10 cellular contexts compared by ENCODE assay signal in the genomic region with DNA sequence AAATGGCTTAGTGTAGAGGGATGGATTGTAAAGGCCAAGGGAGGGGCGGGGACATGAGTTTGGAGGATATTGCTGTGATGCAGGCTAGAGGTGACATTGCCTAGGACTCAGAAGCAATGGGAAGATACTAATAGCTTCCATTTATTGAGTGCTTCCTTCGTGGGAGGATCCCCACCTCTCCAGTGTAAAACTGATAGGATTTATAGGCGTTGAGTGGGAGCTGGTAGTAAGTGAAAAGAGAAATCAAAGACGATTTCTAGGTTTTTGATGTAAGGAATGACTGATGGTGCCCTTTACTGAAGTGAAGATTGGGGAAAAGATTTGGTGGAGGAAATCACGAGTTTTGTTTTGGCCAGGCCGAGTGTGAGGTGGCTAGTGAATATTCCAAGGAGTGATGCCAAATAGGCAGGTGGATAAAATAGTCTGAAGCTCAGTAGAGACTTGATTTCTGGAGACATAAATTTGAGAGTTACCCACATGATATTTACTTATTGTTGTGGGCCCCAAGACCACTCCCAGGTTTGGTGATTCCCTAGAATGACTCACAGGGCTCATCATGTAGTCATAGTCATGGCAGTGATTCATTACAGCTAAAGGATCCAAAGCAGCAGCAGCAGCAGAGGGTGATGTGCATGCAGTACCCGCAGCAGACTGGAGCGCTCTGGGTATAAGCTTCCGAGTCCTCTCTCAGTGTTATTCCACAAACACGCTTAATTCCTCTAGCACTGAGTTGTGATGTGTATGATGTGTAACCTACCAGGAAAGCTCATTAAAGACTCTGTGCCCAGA. TPM values are rescaled to one million over a fixed set of nuclear protein-coding genes. Genes with fewer than 3 reads are reported as not detected.
DNase-seq lines count a peak whose midpoint lies in the region; ATAC-seq lines count a peak whose summit lies in the region.
"Had no signal": no experiment of that assay in that cellular context is flagged by ENCODE, and none has a peak within 500 bp of the region (broad histone marks: within the 10 kb centered on the region; RNA-seq: fewer than 3 reads in every experiment).

No MANE protein-coding gene starts in this region.

- H3K27ac Mint-ChIP-seq in activated naive CD8-positive, alpha-beta T cell treated with anti-CD3 and anti-CD28 coated beads, Interleukin-2, amount 50 U/mL, for 24 hours: peak overlapping the region; percentile 17

- H3K36me3 Mint-ChIP-seq in activated naive CD8-positive, alpha-beta T cell treated with anti-CD3 and anti-CD28 coated beads, Interleukin-2, amount 50 U/mL, for 24 hours (ENCODE audit: low read depth): peaks cover 63% of the 10 kb centered on the region

- DNase-seq in A172 (ENCODE audit: low spot score): peak; percentile 96
- DNase-seq in HK-2 (ENCODE audit: unreplicated experiment): peak; percentile 65
- peak; percentile 10 for DNase-seq in activated naive CD8-positive, alpha-beta T cell treated with anti-CD3 and anti-CD28 coated beads, Interleukin-2, amount 50 U/mL, for 24 hours
- DNase-seq in kidney glomerular epithelial cell (lab: John Stamatoyannopoulos, UW): peak; percentile 68
- no peak for DNase-seq in HuH-7.5 (ENCODE audit: low spot score)
- no peak for DNase-seq in NCI-H1436 (lab: John Stamatoyannopoulos, UW)
- DNase-seq in NCI-H1417 (lab: John Stamatoyannopoulos, UW): no peak
- DNase-seq: Calu3, NCI-H82 had no signal

- H3K9me3 Mint-ChIP-seq in activated naive CD8-positive, alpha-beta T cell treated with anti-CD3 and anti-CD28 coated beads, Interleukin-2, amount 50 U/mL, for 24 hours: no peaks in the 10 kb centered on the region

- ATAC-seq in activated naive CD8-positive, alpha-beta T cell treated with anti-CD3 and anti-CD28 coated beads, Interleukin-2, amount 50 U/mL, for 24 hours: peak; percentile 98
- no peak for ATAC-seq in HG03196 (IDR thresholded peaks at IDR 0.05; ENCODE audit: unreplicated experiment)

- H3K27me3 Mint-ChIP-seq in activated naive CD8-positive, alpha-beta T cell treated with anti-CD3 and anti-CD28 coated beads, Interleukin-2, amount 50 U/mL, for 24 hours: no peaks in the 10 kb centered on the region

- peaks cover 52% of the 10 kb centered on the region for H3K4me1 Mint-ChIP-seq in activated naive CD8-positive, alpha-beta T cell treated with anti-CD3 and anti-CD28 coated beads, Interleukin-2, amount 50 U/mL, for 24 hours

- H3K4me3 Mint-ChIP-seq in activated naive CD8-positive, alpha-beta T cell treated with anti-CD3 and anti-CD28 coated beads, Interleukin-2, amount 50 U/mL, for 24 hours: no peak overlapping the region

RNA-seq across cellular contexts. Expression of gene RPRD1B, which starts 10.2 kb away (rescaled TPM):
- 13.5 and 17.9 TPM in 2 replicates for total RNA-seq in A172 (2014; rRNA removed; shearing (Covaris generic))

RNA-seq across cellular contexts. Expression of gene TTI1, which starts 10.4 kb away (rescaled TPM):
- 22.3 and 23.1 TPM in 2 replicates for total RNA-seq in A172 (2014; rRNA removed; shearing (Covaris generic))

Comparison
In these comparisons a context has a peak if more than half of its experiments do, and no peak if none do; other contexts are left out.
1. DNase-seq: peak in A172 (single experiment), HK-2 (single experiment), activated naive CD8-positive, alpha-beta T cell treated with anti-CD3 and anti-CD28 coated beads, Interleukin-2, amount 50 U/mL, for 24 hours (single experiment) and kidney glomerular epithelial cell (single experiment); none in HuH-7.5 (single experiment), NCI-H1436 (single experiment) and NCI-H1417 (0 of 3).